In genomic region chr3:9514956-9515355, GRCh38 we compare ENCODE assay signal across 1 cellular context.
TF ChIP-seq lines count a peak whose summit lies in the region.

No MANE protein-coding gene starts in this region.

TF ChIP-seq in IMR-90, 13 proteins besides CTCF, POLR2A, EP300 and RAD21:
- TF ChIP-seq CHD1 (IDR thresholded peaks at IDR 0.05; ENCODE audit: low read depth, low read length) (no peak), MXI1 (IDR thresholded peaks at IDR 0.05; ENCODE audit: borderline replicate concordance, low read depth, low read length) (no peak), MAZ (IDR thresholded peaks at IDR 0.05; ENCODE audit: borderline replicate concordance, low read depth, low read length) (no peak), RCOR1 (IDR thresholded peaks at IDR 0.05; ENCODE audit: insufficient replicate concordance, low read length) (no peak), RFX5 (IDR thresholded peaks at IDR 0.05; ENCODE audit: low read depth, low read length) (no peak), BHLHE40 (IDR thresholded peaks at IDR 0.05; ENCODE audit: low read depth, low read length) (no peak), MAFK (IDR thresholded peaks at IDR 0.05; ENCODE audit: low read depth, low read length) (no peak), SMC3 (IDR thresholded peaks at IDR 0.05; ENCODE audit: low read depth, low read length) (no peak), FOS (IDR thresholded peaks at IDR 0.05; ENCODE audit: low read depth, low read length) (no peak), CEBPB (IDR thresholded peaks at IDR 0.05; ENCODE audit: low read depth, low read length) (no peak)
- TF ChIP-seq, protein P1, sequence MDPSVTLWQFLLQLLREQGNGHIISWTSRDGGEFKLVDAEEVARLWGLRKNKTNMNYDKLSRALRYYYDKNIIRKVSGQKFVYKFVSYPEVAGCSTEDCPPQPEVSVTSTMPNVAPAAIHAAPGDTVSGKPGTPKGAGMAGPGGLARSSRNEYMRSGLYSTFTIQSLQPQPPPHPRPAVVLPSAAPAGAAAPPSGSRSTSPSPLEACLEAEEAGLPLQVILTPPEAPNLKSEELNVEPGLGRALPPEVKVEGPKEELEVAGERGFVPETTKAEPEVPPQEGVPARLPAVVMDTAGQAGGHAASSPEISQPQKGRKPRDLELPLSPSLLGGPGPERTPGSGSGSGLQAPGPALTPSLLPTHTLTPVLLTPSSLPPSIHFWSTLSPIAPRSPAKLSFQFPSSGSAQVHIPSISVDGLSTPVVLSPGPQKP (IDR thresholded peaks at IDR 0.05; ENCODE audit: borderline replicate concordance, low read depth, low read length), result no peak
- TF ChIP-seq, protein P2, sequence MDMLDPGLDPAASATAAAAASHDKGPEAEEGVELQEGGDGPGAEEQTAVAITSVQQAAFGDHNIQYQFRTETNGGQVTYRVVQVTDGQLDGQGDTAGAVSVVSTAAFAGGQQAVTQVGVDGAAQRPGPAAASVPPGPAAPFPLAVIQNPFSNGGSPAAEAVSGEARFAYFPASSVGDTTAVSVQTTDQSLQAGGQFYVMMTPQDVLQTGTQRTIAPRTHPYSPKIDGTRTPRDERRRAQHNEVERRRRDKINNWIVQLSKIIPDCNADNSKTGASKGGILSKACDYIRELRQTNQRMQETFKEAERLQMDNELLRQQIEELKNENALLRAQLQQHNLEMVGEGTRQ (IDR thresholded peaks at IDR 0.05; ENCODE audit: low read depth, low read length), result no peak
